In the genomic region with DNA sequence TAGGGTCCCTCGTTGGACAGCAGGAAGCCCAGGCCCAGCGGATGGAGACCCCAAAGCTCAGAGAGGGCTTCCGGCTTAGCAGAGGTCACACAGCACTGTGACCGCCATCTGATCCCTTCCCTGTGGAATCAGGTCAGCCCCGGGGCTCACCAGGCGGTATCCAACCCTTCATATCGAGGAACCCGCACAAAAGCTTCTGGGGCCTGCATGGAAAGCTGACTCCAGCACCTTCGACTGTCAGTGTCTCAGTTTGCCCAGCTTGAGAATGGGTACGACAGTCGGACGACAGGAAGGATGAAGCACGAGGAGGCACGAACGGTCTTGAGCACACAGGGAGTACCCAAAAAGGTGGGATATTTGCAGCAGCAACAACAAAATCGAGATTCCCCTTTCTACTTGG, we compare ENCODE assay signal across 14 cellular contexts. TPM values are rescaled to one million over a fixed set of nuclear protein-coding genes. Genes with fewer than 3 reads are reported as not detected.
DNase-seq lines count a peak whose midpoint lies in the region; ATAC-seq and TF ChIP-seq lines count a peak whose summit lies in the region.
"Had no signal": no experiment of that assay in that cellular context is flagged by ENCODE, and none has a peak within 500 bp of the region (broad histone marks: within the 10 kb centered on the region; RNA-seq: fewer than 3 reads in every experiment).

No MANE protein-coding gene starts in this region.

- no peak overlapping the region for H2AFZ ChIP-seq in IMR-90 (replicated peaks; ENCODE audit: low read length, poor library complexity)
- no peak overlapping the region for H2AFZ ChIP-seq in mammary epithelial cell (ENCODE audit: low read depth, low read length)
- H2AFZ ChIP-seq in parathyroid adenoma: no peak overlapping the region
- H2AFZ ChIP-seq: PC-9 had no signal

- H3K9ac ChIP-seq in IMR-90 (ENCODE audit: low read depth, low read length) (no peak overlapping the region), mammary epithelial cell (ENCODE audit: insufficient read depth, low read length) (no peak overlapping the region), parathyroid adenoma (no peak overlapping the region)

- no peaks in the 10 kb centered on the region for H3K9me3 ChIP-seq in CD4-positive, alpha-beta memory T cell (ENCODE audit: control insufficient read depth in 1 of 2, low read length in 2 of 2)
- H3K9me3 ChIP-seq in IMR-90 (ENCODE audit: control insufficient read depth, insufficient read depth, low read length) (no peaks in the 10 kb centered on the region), mammary epithelial cell (replicated peaks; ENCODE audit: insufficient read depth, low read length) (no peaks in the 10 kb centered on the region), parathyroid adenoma (ENCODE audit: control insufficient read depth, low read length) (no peaks in the 10 kb centered on the region)

- peak overlapping the region; percentile 90 to 96 (median 92) for H3K4me3 Mint-ChIP-seq in CD4-positive, alpha-beta memory T cell

- 87% methylated on average over 10 of the region's 16 CpGs; no CpG with 5 or more reads in 1 of the 2 experiments for WGBS in IMR-90 (ENCODE audit: extremely low coverage in 2 of 2, insufficient read length in 1 of 2), 2 experiments
- 92% methylated on average over 11 of the region's 16 CpGs for WGBS in mammary epithelial cell (ENCODE audit: low coverage, missing lambda C conversion rate)

- no peak for DNase-seq in CD4-positive, alpha-beta memory T cell
- DNase-seq in IMR-90: no peak
- no peak for DNase-seq in mammary epithelial cell
- DNase-seq in SKM-1 treated with dmso at 0.1 percent for 144 hours (lab: John Stamatoyannopoulos, UW; ENCODE audit: unreplicated experiment): no peak
- no peak for DNase-seq in kidney tubule cell (ENCODE audit: low spot score)
- DNase-seq: DMS 273 treated with DMSO at 0.1 percent for 48 hours, glutamatergic neuron, Kasumi-1, mesendoderm, NCI-H2171, PC-9 had no signal

- TF ChIP-seq CTCF in IMR-90 (conservative IDR thresholded peaks at IDR 0.05; ENCODE audit: low read depth, low read length) (no peak), mammary epithelial cell (conservative IDR thresholded peaks at IDR 0.05 in 1 of 2, IDR thresholded peaks at IDR 0.05 in 1 of 2; ENCODE audit: extremely low read depth in 1 of 2, insufficient read depth in 1 of 2, low read depth in 1 of 2, low read length in 2 of 2) (no peak), parathyroid adenoma (IDR thresholded peaks at IDR 0.05) (no peak)

- BruUV-seq in IMR-90 (replicated peaks; lab: Mats Ljungman, UMichigan) (TSS peak; percentile 40), mammary epithelial cell (replicated peaks; lab: Mats Ljungman, UMichigan) (TSS peak; percentile 31)

- no peak overlapping the region for H2BK5ac ChIP-seq in IMR-90 (ENCODE audit: low read depth, low read length, poor library complexity, severe bottlenecking)

- no peak overlapping the region for H3K4ac ChIP-seq in IMR-90 (ENCODE audit: low read depth, low read length)

- no peak overlapping the region for H2AK9ac ChIP-seq in IMR-90 (replicated peaks; ENCODE audit: low read depth, low read length, poor library complexity)

- no peak for ATAC-seq in IMR-90 (ENCODE audit: low read depth)
- no peak for ATAC-seq in GM18519 (IDR thresholded peaks at IDR 0.05; ENCODE audit: low FRiP score, unreplicated experiment)
- ATAC-seq in SK-N-SH treated with all-trans-retinoic acid at 6 μM for 48 hours: no peak

- H3K23ac ChIP-seq in IMR-90 (ENCODE audit: low read depth, low read length): no peak overlapping the region; the same call in 1 of the 2 replicates

- H4K8ac ChIP-seq in IMR-90 (ENCODE audit: low read depth in 2 of 2, low read length in 2 of 2): no peak overlapping the region

- H3K4me2 ChIP-seq in IMR-90 (ENCODE audit: low read depth, low read length) (no peak overlapping the region), mammary epithelial cell (ENCODE audit: insufficient read depth, low read depth, low read length) (no peak overlapping the region), parathyroid adenoma (ENCODE audit: low read length) (no peak overlapping the region)
- H3K4me2 ChIP-seq: PC-9 had no signal

- H2BK20ac ChIP-seq in IMR-90 (ENCODE audit: low read depth, low read length): no peak overlapping the region

- peak overlapping the region in 1 of 2 donors; percentile 63 for H3K4me3 ChIP-seq in CD4-positive, alpha-beta memory T cell (ENCODE audit: low read length in 2 of 2)
- H3K4me3 ChIP-seq in IMR-90 (ENCODE audit: insufficient read depth, low read depth, low read length) (no peak overlapping the region), mammary epithelial cell (replicated peaks in 1 of 3; ENCODE audit: insufficient read depth in 1 of 3, low read depth in 2 of 3, low read length in 3 of 3) (no peak overlapping the region), parathyroid adenoma (ENCODE audit: low read depth, low read length) (no peak overlapping the region)
- H3K4me3 ChIP-seq: PC-9 had no signal

- peaks cover 37 to 51% of the 10 kb centered on the region in 2 donors for H3K36me3 Mint-ChIP-seq in CD4-positive, alpha-beta memory T cell

- no peak overlapping the region for H4K5ac ChIP-seq in IMR-90 (ENCODE audit: low read depth, low read length)

- H2BK120ac ChIP-seq in IMR-90 (ENCODE audit: low read depth, low read length): no peak overlapping the region

- no peaks in the 10 kb centered on the region for H3K27me3 ChIP-seq in CD4-positive, alpha-beta memory T cell (ENCODE audit: insufficient read depth, low read length)
- H3K27me3 ChIP-seq in IMR-90 (ENCODE audit: control insufficient read depth, insufficient read depth, low read length) (no peaks in the 10 kb centered on the region), mammary epithelial cell (ENCODE audit: insufficient read depth, low read length) (no peaks in the 10 kb centered on the region), parathyroid adenoma (ENCODE audit: control insufficient read depth, insufficient read depth, low read length) (no peaks in the 10 kb centered on the region)

- CTCF ChIA-PET in CD4-positive, alpha-beta memory T cell (lab: Charles Lee; ENCODE audit: partially characterized antibody): interaction anchor here (0.8 to 2.4 kb wide), 3 partner anchors 16 to 24 kb away, joined by 3 to 16 read pairs (median 4); no protein-coding TSS in a partner anchor
- CTCF ChIA-PET in IMR-90 (lab: Yijun Ruan, JAX) (no interaction called here), mammary epithelial cell (lab: Charles Lee; ENCODE audit: low non-redundant PET) (no interaction called here)

- no peak overlapping the region for H4K91ac ChIP-seq in IMR-90 (ENCODE audit: insufficient read depth, low read depth, low read length)

- peak overlapping the region; percentile 59 for H3K27ac ChIP-seq in CD4-positive, alpha-beta memory T cell (ENCODE audit: low read depth, low read length)
- H3K27ac ChIP-seq in IMR-90 (ENCODE audit: insufficient read depth, low read length) (no peak overlapping the region), mammary epithelial cell (ENCODE audit: insufficient read depth, low read depth, low read length) (no peak overlapping the region), parathyroid adenoma (peak overlapping the region; percentile 36)
- H3K27ac ChIP-seq: PC-9 had no signal

- no peak overlapping the region for H3K14ac ChIP-seq in IMR-90 (replicated peaks; ENCODE audit: low read depth, low read length)

- in situ Hi-C loops in IMR-90 (cut with MboI; ENCODE audit: low sequenced_read_pairs): no loop called here
- in situ Hi-C loops in mammary epithelial cell (cut with MboI; ENCODE audit: low sequenced_read_pairs in 2 of 2): no loop called here

- H3K56ac ChIP-seq in IMR-90 (ENCODE audit: extremely low read depth, insufficient read depth, low read length): no peak overlapping the region

- intact Hi-C loops in CD4-positive, alpha-beta memory T cell (cut with micrococcal nuclease): loop anchor here (5.0 kb wide), 2 partner anchors 43 to 107 kb away; no protein-coding TSS in a partner anchor
- intact Hi-C loops in IMR-90 (cut with micrococcal nuclease) (no loop called here), mammary epithelial cell (cut with micrococcal nuclease) (loop anchor here (5.0 kb wide), 2 partner anchors 82 to 128 kb away; partner anchors contain the start of genes NCLN and TLE6)

- H2AK5ac ChIP-seq in IMR-90 (ENCODE audit: low read depth, low read length): no peak overlapping the region

- H3K27ac Mint-ChIP-seq in CD4-positive, alpha-beta memory T cell: peak overlapping the region; percentile 83 to 97 (median 93)

- H3K4me1 ChIP-seq in CD4-positive, alpha-beta memory T cell (ENCODE audit: insufficient read depth, low read length): peaks cover 73% of the 10 kb centered on the region
- H3K4me1 ChIP-seq in IMR-90 (ENCODE audit: control insufficient read depth, insufficient read depth, low read length): peaks cover 31% of the 10 kb centered on the region
- peaks cover 37% of the 10 kb centered on the region for H3K4me1 ChIP-seq in mammary epithelial cell (ENCODE audit: insufficient read depth, low read length)
- H3K4me1 ChIP-seq in parathyroid adenoma: peaks cover 40% of the 10 kb centered on the region

- H4K20me1 ChIP-seq in IMR-90 (ENCODE audit: insufficient read depth, low read length): peaks cover 47% of the 10 kb centered on the region
- H4K20me1 ChIP-seq in mammary epithelial cell (ENCODE audit: insufficient read depth, low read length): no peaks in the 10 kb centered on the region

- peaks cover 35 to 66% of the 10 kb centered on the region in 2 experiments for H3K79me1 ChIP-seq in IMR-90 (ENCODE audit: low read depth in 1 of 2, low read length in 2 of 2)

- H3K4me1 Mint-ChIP-seq in CD4-positive, alpha-beta memory T cell: peaks cover 23 to 64% (median 43%) of the 10 kb centered on the region in 4 donors

- no peak overlapping the region for H2BK15ac ChIP-seq in IMR-90 (ENCODE audit: low read depth, low read length)

- no peaks in the 10 kb centered on the region for H3K27me3 Mint-ChIP-seq in CD4-positive, alpha-beta memory T cell

- no peak overlapping the region for H3K18ac ChIP-seq in IMR-90 (ENCODE audit: low read depth, low read length)

- H3K9me1 ChIP-seq in IMR-90 (ENCODE audit: insufficient read depth, low read length): peaks cover 7% of the 10 kb centered on the region

- TF ChIP-seq RAD21 in IMR-90 (IDR thresholded peaks at IDR 0.05; ENCODE audit: low read length): no peak

- POLR2A ChIA-PET in CD4-positive, alpha-beta memory T cell (lab: Charles Lee; ENCODE audit: partially characterized antibody): interaction anchor here (0.7 to 16.1 kb wide), 11 partner anchors 7 to 125 kb away, joined by 3 to 555 read pairs (median 13); partner anchors contain the start of genes NCLN and TLE6
- POLR2A ChIA-PET in IMR-90 (lab: Charles Lee; ENCODE audit: unreplicated experiment): no interaction called here

- dilution Hi-C loops in IMR-90 (cut with HindIII; ENCODE audit: low sequenced_read_pairs, unreplicated experiment): no loop called here
- dilution Hi-C loops in mammary epithelial cell (cut with HindIII; ENCODE audit: low sequenced_read_pairs): loop anchor here (5.0 to 10.0 kb wide), 3 partner anchors 43 to 175 kb away; partner anchors contain the start of gene S1PR4

- H3K79me2 ChIP-seq in mammary epithelial cell (ENCODE audit: insufficient read depth, low read length) (peaks cover 35% of the 10 kb centered on the region), parathyroid adenoma (peaks cover 3% of the 10 kb centered on the region)

- peaks cover 52% of the 10 kb centered on the region for H3K36me3 ChIP-seq in CD4-positive, alpha-beta memory T cell (ENCODE audit: insufficient read depth, low read length)
- H3K36me3 ChIP-seq in IMR-90 (ENCODE audit: control insufficient read depth, insufficient read depth, low read length) (peaks cover 48% of the 10 kb centered on the region), mammary epithelial cell (ENCODE audit: insufficient read depth, low read length) (no peaks in the 10 kb centered on the region), parathyroid adenoma (ENCODE audit: control insufficient read depth, insufficient read depth, low read length) (no peaks in the 10 kb centered on the region)

- TF ChIP-seq POLR2A in IMR-90 (IDR thresholded peaks at IDR 0.05; ENCODE audit: low read depth, low read length): no peak

- H3K9me3 Mint-ChIP-seq in CD4-positive, alpha-beta memory T cell: no peaks in the 10 kb centered on the region

RNA-seq across cellular contexts. Expression of gene TLE5, which starts 2.6 kb away (rescaled TPM):
- total RNA-seq in CD4-positive, alpha-beta memory T cell: 100 to 1,000 TPM; 876 to 900 TPM
- 100 to 1,000 TPM; 572 to 943 TPM for polyA plus RNA-seq in CD4-positive, alpha-beta memory T cell
- total RNA-seq in IMR-90 (2012; rRNA removed) (119 and 121 TPM in 2 replicates), mammary epithelial cell (100 to 1,000 TPM; 348 to 349 TPM)
- polyA plus RNA-seq in IMR-90 (2012; rRNA removed) (407 and 444 TPM in 2 replicates), mammary epithelial cell (370 TPM)
- 218 and 593 TPM in 2 replicates for polyA plus RNA-seq in IMR-90 (2012; cell fraction: cytosol; rRNA removed)
- 457 and 800 TPM in 2 replicates for polyA plus RNA-seq in IMR-90 (2012; cell fraction: nucleus; rRNA removed; ENCODE audit: low replicate concordance)
- polyA minus RNA-seq in mammary epithelial cell: 319 TPM

RNA-seq across cellular contexts. Expression of gene TLE2, which starts 30.6 kb away (rescaled TPM):
- 10 to 100 TPM; 20.9 to 23.1 TPM for total RNA-seq in CD4-positive, alpha-beta memory T cell
- 1 to 10 TPM; 5.5 to 7.0 TPM for polyA plus RNA-seq in CD4-positive, alpha-beta memory T cell
- under 0.01 and 0.28 TPM in 2 replicates for total RNA-seq in IMR-90 (2012; rRNA removed)
- 0.41 and 0.72 TPM in 2 replicates for polyA plus RNA-seq in IMR-90 (2012; rRNA removed)
- 0.42 and 0.45 TPM in 2 replicates for polyA plus RNA-seq in IMR-90 (2012; cell fraction: cytosol; rRNA removed)
- polyA plus RNA-seq in IMR-90 (2012; cell fraction: nucleus; rRNA removed; ENCODE audit: low replicate concordance): 3.8 and 3.9 TPM in 2 replicates
- total RNA-seq in mammary epithelial cell: 1 to 10 TPM; 4.8 to 7.2 TPM
- 0.87 TPM for polyA plus RNA-seq in mammary epithelial cell
- polyA minus RNA-seq in mammary epithelial cell: 0.78 TPM

RNA-seq across cellular contexts. Expression of gene GNA11, which starts 34.5 kb away (rescaled TPM):
- total RNA-seq in CD4-positive, alpha-beta memory T cell: 1 to 10 TPM; 3.5 to 3.9 TPM
- under 1 TPM; 0.09 to 0.39 TPM for polyA plus RNA-seq in CD4-positive, alpha-beta memory T cell
- total RNA-seq in IMR-90 (2012; rRNA removed) (25.5 and 34.4 TPM in 2 replicates), mammary epithelial cell (10 to 100 TPM; 68.1 to 91.4 TPM)
- polyA plus RNA-seq in IMR-90 (2012; rRNA removed) (33.3 and 44.5 TPM in 2 replicates), mammary epithelial cell (67.4 TPM)
- 29.2 and 50.1 TPM in 2 replicates for polyA plus RNA-seq in IMR-90 (2012; cell fraction: cytosol; rRNA removed)
- 24.5 and 49.2 TPM in 2 replicates for polyA plus RNA-seq in IMR-90 (2012; cell fraction: nucleus; rRNA removed; ENCODE audit: low replicate concordance)
- 86.9 TPM for polyA minus RNA-seq in mammary epithelial cell

Comparison
In these comparisons a context has a peak if more than half of its experiments do, and no peak if none do; other contexts are left out.
1. H3K27ac ChIP-seq: peak in CD4-positive, alpha-beta memory T cell (single experiment) and parathyroid adenoma (single experiment); none in IMR-90 (single experiment) and mammary epithelial cell (single experiment).